ENCODE assay signal across 19 cellular contexts in genomic region chr4:128357286-128357685, GRCh38.
DNase-seq lines count a peak whose midpoint lies in the region; ATAC-seq, FAIRE-seq and TF ChIP-seq lines count a peak whose summit lies in the region.
"Had no signal": no experiment of that assay in that cellular context is flagged by ENCODE, and none has a peak within 500 bp of the region (broad histone marks: within the 10 kb centered on the region; RNA-seq: fewer than 3 reads in every experiment).

No MANE protein-coding gene starts in this region.

- no peak for DNase-seq in right atrium auricular region (ENCODE audit: low spot score)
- DNase-seq in right cardiac atrium, result no peak
- no peak for DNase-seq in chondrocyte (ENCODE audit: low spot score)
- DNase-seq in myocyte (ENCODE audit: low read depth), result peak; percentile 30
- DNase-seq in activated CD4-positive, alpha-beta T cell treated with anti-CD3 and anti-CD28 coated beads for 4 hours, result no peak
- DNase-seq in GM12891 (ENCODE audit: insufficient read length, low spot score), result no peak
- no peak for DNase-seq in central memory CD4-positive, alpha-beta T cell
- no peak for DNase-seq in activated T-helper 2 cell treated with anti-CD3 and anti-CD28 coated beads, Interferon-gamma antibody, Interleukin-2, Interleukin-4, amounts not matched to agents 10 μg/mL and 5 μg/mL and 100 μg/mL, durations not matched to agents 14 hours and 24 hours and 36 hours (ENCODE audit: low spot score)
- DNase-seq: activated CD4-positive, alpha-beta T cell treated with anti-CD3 and anti-CD28 coated beads, Interleukin-2, amount 10 ng/mL, durations not matched to agents 24 days and 14 days; activated naive CD4-positive, alpha-beta T cell; Kasumi-1; lower lobe of right lung; naive thymus-derived CD4-positive, alpha-beta T cell; NCI-H1436; NCI-H82; spleen had no signal

- H3K4me1 ChIP-seq in right atrium auricular region, result peaks cover 0 to 31% of the 10 kb centered on the region in 2 donors
- peaks cover 10% of the 10 kb centered on the region for H3K4me1 ChIP-seq in right cardiac atrium (ENCODE audit: control insufficient read depth, insufficient read depth, low read length)
- H3K4me1 ChIP-seq: ascending aorta had no signal

- no peak overlapping the region for H3K4me3 ChIP-seq in right atrium auricular region
- H3K4me3 ChIP-seq in right cardiac atrium (ENCODE audit: low read length), result no peak overlapping the region
- H3K4me3 ChIP-seq: ascending aorta, coronary artery, lower lobe of right lung, spleen had no signal

- peak overlapping the region; percentile 2 for H3K27ac Mint-ChIP-seq in chondrocyte (ENCODE audit: unreplicated experiment)
- H3K27ac Mint-ChIP-seq in activated T-helper 2 cell treated with anti-CD3 and anti-CD28 coated beads, Interferon-gamma antibody, Interleukin-2, Interleukin-4, amounts not matched to agents 10 μg/mL and 5 μg/mL and 100 μg/mL, durations not matched to agents 14 hours and 24 hours and 36 hours, result no peak overlapping the region
- H3K27ac Mint-ChIP-seq: activated CD4-positive, alpha-beta T cell treated with anti-CD3 and anti-CD28 coated beads, Interleukin-2, amount 10 ng/mL, durations not matched to agents 24 days and 14 days; naive thymus-derived CD4-positive, alpha-beta T cell had no signal

- peak overlapping the region; percentile 51 to 79 for H3K27ac ChIP-seq in right atrium auricular region
- H3K27ac ChIP-seq in right cardiac atrium (ENCODE audit: low read length), result no peak overlapping the region
- H3K27ac ChIP-seq: ascending aorta, coronary artery, lower lobe of right lung, spleen had no signal

- 49% methylated on average over 2 of the region's 2 CpGs for WGBS in right cardiac atrium

- no peaks in the 10 kb centered on the region for H3K36me3 ChIP-seq in right atrium auricular region
- H3K36me3 ChIP-seq: ascending aorta, lower lobe of right lung, spleen had no signal

- H3K9me3 Mint-ChIP-seq in chondrocyte (ENCODE audit: low read depth), result no peaks in the 10 kb centered on the region
- no peaks in the 10 kb centered on the region for H3K9me3 Mint-ChIP-seq in activated T-helper 2 cell treated with anti-CD3 and anti-CD28 coated beads, Interferon-gamma antibody, Interleukin-2, Interleukin-4, amounts not matched to agents 10 μg/mL and 5 μg/mL and 100 μg/mL, durations not matched to agents 14 hours and 24 hours and 36 hours
- H3K9me3 Mint-ChIP-seq: activated CD4-positive, alpha-beta T cell treated with anti-CD3 and anti-CD28 coated beads, Interleukin-2, amount 10 ng/mL, durations not matched to agents 24 days and 14 days had no signal

- no peaks in the 10 kb centered on the region for H3K9me3 ChIP-seq in right atrium auricular region
- no peaks in the 10 kb centered on the region for H3K9me3 ChIP-seq in right cardiac atrium (ENCODE audit: control insufficient read depth, low read length)
- H3K9me3 ChIP-seq: ascending aorta, lower lobe of right lung, spleen had no signal

- ATAC-seq in right cardiac atrium, result no peak
- ATAC-seq: naive thymus-derived CD4-positive, alpha-beta T cell had no signal

- H3K36me3 Mint-ChIP-seq in chondrocyte (ENCODE audit: low read depth), result no peaks in the 10 kb centered on the region
- H3K36me3 Mint-ChIP-seq in activated T-helper 2 cell treated with anti-CD3 and anti-CD28 coated beads, Interferon-gamma antibody, Interleukin-2, Interleukin-4, amounts not matched to agents 10 μg/mL and 5 μg/mL and 100 μg/mL, durations not matched to agents 14 hours and 24 hours and 36 hours (ENCODE audit: low read depth), result no peaks in the 10 kb centered on the region

- no peaks in the 10 kb centered on the region for H3K27me3 ChIP-seq in right atrium auricular region
- H3K27me3 ChIP-seq in right cardiac atrium (ENCODE audit: control insufficient read depth, insufficient read depth), result no peaks in the 10 kb centered on the region
- H3K27me3 ChIP-seq: ascending aorta, spleen had no signal

- TF ChIP-seq CTCF in right atrium auricular region (IDR thresholded peaks at IDR 0.05), result no peak
- TF ChIP-seq CTCF in chondrocyte (IDR thresholded peaks at IDR 0.05), result no peak

- TF ChIP-seq POLR2A in GM12891 (IDR thresholded peaks at IDR 0.05; ENCODE audit: low read depth, low read length), result no peak

- no peaks in the 10 kb centered on the region for H3K27me3 Mint-ChIP-seq in chondrocyte (ENCODE audit: low read depth)
- no peaks in the 10 kb centered on the region for H3K27me3 Mint-ChIP-seq in activated T-helper 2 cell treated with anti-CD3 and anti-CD28 coated beads, Interferon-gamma antibody, Interleukin-2, Interleukin-4, amounts not matched to agents 10 μg/mL and 5 μg/mL and 100 μg/mL, durations not matched to agents 14 hours and 24 hours and 36 hours (ENCODE audit: low read depth)
- H3K27me3 Mint-ChIP-seq: activated CD4-positive, alpha-beta T cell treated with anti-CD3 and anti-CD28 coated beads, Interleukin-2, amount 10 ng/mL, durations not matched to agents 24 days and 14 days; naive thymus-derived CD4-positive, alpha-beta T cell had no signal

- H3K4me3 Mint-ChIP-seq in chondrocyte (ENCODE audit: unreplicated experiment), result no peak overlapping the region
- H3K4me3 Mint-ChIP-seq in activated T-helper 2 cell treated with anti-CD3 and anti-CD28 coated beads, Interferon-gamma antibody, Interleukin-2, Interleukin-4, amounts not matched to agents 10 μg/mL and 5 μg/mL and 100 μg/mL, durations not matched to agents 14 hours and 24 hours and 36 hours (ENCODE audit: low read depth), result no peak overlapping the region
- H3K4me3 Mint-ChIP-seq: activated CD4-positive, alpha-beta T cell treated with anti-CD3 and anti-CD28 coated beads, Interleukin-2, amount 10 ng/mL, durations not matched to agents 24 days and 14 days; naive thymus-derived CD4-positive, alpha-beta T cell had no signal

- no peak for FAIRE-seq in GM12891 (lab: Jason Lieb, UNC)
- FAIRE-seq: RCC 7860 had no signal

- peaks cover 59% of the 10 kb centered on the region for H3K4me1 Mint-ChIP-seq in chondrocyte (ENCODE audit: low read depth)
- H3K4me1 Mint-ChIP-seq in activated T-helper 2 cell treated with anti-CD3 and anti-CD28 coated beads, Interferon-gamma antibody, Interleukin-2, Interleukin-4, amounts not matched to agents 10 μg/mL and 5 μg/mL and 100 μg/mL, durations not matched to agents 14 hours and 24 hours and 36 hours (ENCODE audit: low read depth), result peaks cover 1% of the 10 kb centered on the region

- intact Hi-C loops in right cardiac atrium (cut with DNase I), result no loop called here
- intact Hi-C loops in activated T-helper 2 cell treated with anti-CD3 and anti-CD28 coated beads, Interferon-gamma antibody, Interleukin-2, Interleukin-4, amounts not matched to agents 10 μg/mL and 5 μg/mL and 100 μg/mL, durations not matched to agents 14 hours and 24 hours and 36 hours (cut with micrococcal nuclease), result no loop called here

TF ChIP-seq in GM12891, 5 proteins besides CTCF, POLR2A, EP300 and RAD21:
- TF ChIP-seq POLR2AphosphoS5 (IDR thresholded peaks at IDR 0.05; ENCODE audit: low read depth, low read length), result no peak
- no peak for TF ChIP-seq SPI1 (IDR thresholded peaks at IDR 0.05; ENCODE audit: low read depth, low read length)
- no peak for TF ChIP-seq POU2F2 (IDR thresholded peaks at IDR 0.05; ENCODE audit: low read depth, low read length)
- TF ChIP-seq PAX5 (IDR thresholded peaks at IDR 0.05; ENCODE audit: insufficient read depth, low read length, severe bottlenecking), result no peak
- no peak for TF ChIP-seq TAF1 (IDR thresholded peaks at IDR 0.05; ENCODE audit: low read depth, low read length)
